9 cellular contexts compared by ENCODE assay signal in genomic region chr9:19493845-19494244, GRCh38.
DNase-seq lines count a peak whose midpoint lies in the region; ATAC-seq and TF ChIP-seq lines count a peak whose summit lies in the region.
"Had no signal": no experiment of that assay in that cellular context is flagged by ENCODE, and none has a peak within 500 bp of the region (broad histone marks: within the 10 kb centered on the region; RNA-seq: fewer than 3 reads in every experiment).

No MANE protein-coding gene starts in this region.

- H3K27ac ChIP-seq in right cardiac atrium (ENCODE audit: low read length) = no peak overlapping the region
- no peak overlapping the region for H3K27ac ChIP-seq in upper lobe of right lung

- H3K27me3 Mint-ChIP-seq in activated naive CD4-positive, alpha-beta T cell treated with anti-CD3 and anti-CD28 coated beads for 36 hours (ENCODE audit: low read depth) = peaks cover 5% of the 10 kb centered on the region
- peaks cover 19% of the 10 kb centered on the region for H3K27me3 Mint-ChIP-seq in MCF 10A (ENCODE audit: insufficient read depth, unreplicated experiment)

- POLR2A ChIA-PET in MCF 10A (lab: Yijun Ruan, JAX) = no interaction called here

- H3K27ac Mint-ChIP-seq in activated naive CD4-positive, alpha-beta T cell treated with anti-CD3 and anti-CD28 coated beads for 36 hours = peak overlapping the region; percentile 33
- H3K27ac Mint-ChIP-seq in MCF 10A (ENCODE audit: low read depth, unreplicated experiment) = no peak overlapping the region

- BruUV-seq in MCF 10A (replicated peaks; lab: Mats Ljungman, UMichigan) = no TSS peak

- H3K4me3 Mint-ChIP-seq in activated naive CD4-positive, alpha-beta T cell treated with anti-CD3 and anti-CD28 coated beads for 36 hours = no peak overlapping the region
- peak overlapping the region; percentile 72 for H3K4me3 Mint-ChIP-seq in MCF 10A (ENCODE audit: unreplicated experiment)

- WGBS in right cardiac atrium = 48% methylated on average over 2 of the region's 2 CpGs

- H3K4me3 ChIP-seq in right cardiac atrium (ENCODE audit: low read length) = peak overlapping the region; percentile 4
- H3K4me3 ChIP-seq in upper lobe of right lung = peak overlapping the region; percentile 37

- H3K36me3 Mint-ChIP-seq in activated naive CD4-positive, alpha-beta T cell treated with anti-CD3 and anti-CD28 coated beads for 36 hours (ENCODE audit: low read depth) = no peaks in the 10 kb centered on the region
- H3K36me3 Mint-ChIP-seq in MCF 10A (ENCODE audit: insufficient read depth, unreplicated experiment) = no peaks in the 10 kb centered on the region

- H3K4me1 ChIP-seq in right cardiac atrium (ENCODE audit: control insufficient read depth, insufficient read depth, low read length) = peaks cover 3% of the 10 kb centered on the region
- H3K4me1 ChIP-seq in upper lobe of right lung = peaks cover 6% of the 10 kb centered on the region

- peaks cover 20% of the 10 kb centered on the region for H3K4me1 Mint-ChIP-seq in activated naive CD4-positive, alpha-beta T cell treated with anti-CD3 and anti-CD28 coated beads for 36 hours (ENCODE audit: low read depth)
- H3K4me1 Mint-ChIP-seq in MCF 10A (ENCODE audit: insufficient read depth, unreplicated experiment) = peaks cover 17% of the 10 kb centered on the region

- CTCF ChIA-PET in activated naive CD4-positive, alpha-beta T cell treated with anti-CD3 and anti-CD28 coated beads for 36 hours (lab: Charles Lee) = interaction anchor here (0.7 to 3.5 kb wide), 4 partner anchors 10 to 1695 kb away, joined by 3 to 15 read pairs (median 5); no protein-coding TSS in a partner anchor
- CTCF ChIA-PET in MCF 10A (lab: Yijun Ruan, JAX) = interaction anchor here (0.6 to 2.0 kb wide), 5 partner anchors 15 to 467 kb away, joined by 3 to 7 read pairs (median 4); no protein-coding TSS in a partner anchor

- H3K27me3 ChIP-seq in right cardiac atrium (ENCODE audit: control insufficient read depth, insufficient read depth) = no peaks in the 10 kb centered on the region
- H3K27me3 ChIP-seq in upper lobe of right lung = no peaks in the 10 kb centered on the region
- H3K27me3 ChIP-seq: ascending aorta had no signal

- no peak for DNase-seq in activated naive CD4-positive, alpha-beta T cell treated with anti-CD3 and anti-CD28 coated beads for 36 hours
- DNase-seq in activated naive CD4-positive, alpha-beta T cell treated with anti-CD3 and anti-CD28 coated beads, Interleukin-2, amount 50 U/mL, for 16 hours = no peak
- no peak for DNase-seq in MCF 10A (ENCODE audit: unreplicated experiment)
- no peak for DNase-seq in right cardiac atrium
- no peak for DNase-seq in upper lobe of right lung
- DNase-seq in pons (ENCODE audit: low spot score) = no peak
- DNase-seq in NCI-H446 (lab: John Stamatoyannopoulos, UW) = no peak

- H3K9me3 Mint-ChIP-seq in activated naive CD4-positive, alpha-beta T cell treated with anti-CD3 and anti-CD28 coated beads for 36 hours = no peaks in the 10 kb centered on the region
- no peaks in the 10 kb centered on the region for H3K9me3 Mint-ChIP-seq in MCF 10A (ENCODE audit: unreplicated experiment)

- no peaks in the 10 kb centered on the region for H3K9me3 ChIP-seq in right cardiac atrium (ENCODE audit: control insufficient read depth, low read length)
- no peaks in the 10 kb centered on the region for H3K9me3 ChIP-seq in upper lobe of right lung
- H3K9me3 ChIP-seq: ascending aorta had no signal

- ATAC-seq in right cardiac atrium (no peak), upper lobe of right lung (no peak), GM21723 (IDR thresholded peaks at IDR 0.05; ENCODE audit: unreplicated experiment) (no peak)

- TF ChIP-seq CTCF in MCF 10A (IDR thresholded peaks at IDR 0.05; ENCODE audit: unreplicated experiment) (no peak), upper lobe of right lung (IDR thresholded peaks at IDR 0.05) (no peak)

- intact Hi-C loops in activated naive CD4-positive, alpha-beta T cell treated with anti-CD3 and anti-CD28 coated beads for 36 hours (cut with micrococcal nuclease) = loop anchor here (1.0 to 10.0 kb wide), 7 partner anchors 22 to 1131 kb away; partner anchors contain the start of gene MLLT3
- intact Hi-C loops in MCF 10A (cut with micrococcal nuclease) (loop anchor here (1.0 to 10.0 kb wide), 4 partner anchors 147 to 1131 kb away; partner anchors contain the start of gene MLLT3), right cardiac atrium (cut with DNase I) (no loop called here), upper lobe of right lung (cut with DNase I) (no loop called here)

- H3K36me3 ChIP-seq in upper lobe of right lung = no peaks in the 10 kb centered on the region
- H3K36me3 ChIP-seq: ascending aorta had no signal

Comparison
In these comparisons a context has a peak if more than half of its experiments do, and no peak if none do; other contexts are left out.
1. intact Hi-C loops: an anchor here in activated naive CD4-positive, alpha-beta T cell treated with anti-CD3 and anti-CD28 coated beads for 36 hours (1.0 to 10.0 kb wide) and MCF 10A (1.0 to 10.0 kb wide); none called in right cardiac atrium and upper lobe of right lung.